In genomic region chr13:41827507-41828213, GRCh38 we compare ENCODE assay signal across 10 cellular contexts.
DNase-seq lines count a peak whose midpoint lies in the region; ATAC-seq and TF ChIP-seq lines count a peak whose summit lies in the region.
"Had no signal": no experiment of that assay in that cellular context is flagged by ENCODE, and none has a peak within 500 bp of the region (broad histone marks: within the 10 kb centered on the region; RNA-seq: fewer than 3 reads in every experiment).

No MANE protein-coding gene starts in this region.

- DNase-seq in ELR (ENCODE audit: low read depth) (peak; percentile 94), RWPE2 (ENCODE audit: low spot score) (no peak), fibroblast of pulmonary artery (ENCODE audit: low read depth) (peak; percentile 93), renal cortical epithelial cell (ENCODE audit: low read depth) (peak; percentile 91), NCI-H2171 (lab: John Stamatoyannopoulos, UW) (no peak), NCI-H2081 treated with DMSO at 0.1 percent for 48 hours (lab: John Stamatoyannopoulos, UW) (no peak)
- no peak for DNase-seq in activated T-helper 2 cell treated with anti-CD3 and anti-CD28 coated beads, Interferon-gamma antibody, Interleukin-2, Interleukin-4, amounts not matched to agents 10 μg/mL and 5 μg/mL and 100 μg/mL, durations not matched to agents 14 hours and 24 hours and 36 hours (ENCODE audit: low spot score)
- no peak for DNase-seq in activated CD8-positive, alpha-beta memory T cell treated with anti-CD3 and anti-CD28 coated beads, Interleukin-2, amount 50 U/mL, for 48 hours
- DNase-seq: stimulated activated CD8-positive, alpha-beta memory T cell treated with anti-CD3 and anti-CD28 coated beads, Interleukin-4, amount 100 ng/mL, for 48 hours had no signal

- no peaks in the 10 kb centered on the region for H3K9me3 ChIP-seq in RWPE2 (ENCODE audit: severe bottlenecking)

- no peaks in the 10 kb centered on the region for H3K27me3 ChIP-seq in RWPE2 (ENCODE audit: insufficient read depth, poor library complexity, severe bottlenecking)

- no peak overlapping the region for H3K4me3 Mint-ChIP-seq in activated T-helper 2 cell treated with anti-CD3 and anti-CD28 coated beads, Interferon-gamma antibody, Interleukin-2, Interleukin-4, amounts not matched to agents 10 μg/mL and 5 μg/mL and 100 μg/mL, durations not matched to agents 14 hours and 24 hours and 36 hours (ENCODE audit: low read depth)
- H3K4me3 Mint-ChIP-seq: IgD-negative memory B cell had no signal

- ATAC-seq in RWPE2 (ENCODE audit: low read depth): peak; percentile 90

- H3K27ac Mint-ChIP-seq in activated T-helper 2 cell treated with anti-CD3 and anti-CD28 coated beads, Interferon-gamma antibody, Interleukin-2, Interleukin-4, amounts not matched to agents 10 μg/mL and 5 μg/mL and 100 μg/mL, durations not matched to agents 14 hours and 24 hours and 36 hours: no peak overlapping the region
- H3K27ac Mint-ChIP-seq: IgD-negative memory B cell had no signal

- no peaks in the 10 kb centered on the region for H3K27me3 Mint-ChIP-seq in activated T-helper 2 cell treated with anti-CD3 and anti-CD28 coated beads, Interferon-gamma antibody, Interleukin-2, Interleukin-4, amounts not matched to agents 10 μg/mL and 5 μg/mL and 100 μg/mL, durations not matched to agents 14 hours and 24 hours and 36 hours (ENCODE audit: low read depth)
- H3K27me3 Mint-ChIP-seq: IgD-negative memory B cell had no signal

- peaks cover 29% of the 10 kb centered on the region for H3K36me3 Mint-ChIP-seq in activated T-helper 2 cell treated with anti-CD3 and anti-CD28 coated beads, Interferon-gamma antibody, Interleukin-2, Interleukin-4, amounts not matched to agents 10 μg/mL and 5 μg/mL and 100 μg/mL, durations not matched to agents 14 hours and 24 hours and 36 hours (ENCODE audit: low read depth)

- intact Hi-C loops in activated T-helper 2 cell treated with anti-CD3 and anti-CD28 coated beads, Interferon-gamma antibody, Interleukin-2, Interleukin-4, amounts not matched to agents 10 μg/mL and 5 μg/mL and 100 μg/mL, durations not matched to agents 14 hours and 24 hours and 36 hours (cut with micrococcal nuclease): no loop called here

- peak overlapping the region; percentile 60 for H3K27ac ChIP-seq in RWPE2 (ENCODE audit: poor library complexity, severe bottlenecking)

- H3K36me3 ChIP-seq in RWPE2 (ENCODE audit: low read depth): no peaks in the 10 kb centered on the region; the same call in 1 of the 2 replicates

- peaks cover 18% of the 10 kb centered on the region for H3K4me1 ChIP-seq in RWPE2 (ENCODE audit: insufficient read depth, poor library complexity, severe bottlenecking)

- TF ChIP-seq CTCF in RWPE2 (IDR thresholded peaks at IDR 0.05; ENCODE audit: poor library complexity, severe bottlenecking) (no peak), fibroblast of pulmonary artery (IDR thresholded peaks at IDR 0.05; ENCODE audit: low read length, missing control alignments) (no peak)

- H3K9me3 Mint-ChIP-seq in activated T-helper 2 cell treated with anti-CD3 and anti-CD28 coated beads, Interferon-gamma antibody, Interleukin-2, Interleukin-4, amounts not matched to agents 10 μg/mL and 5 μg/mL and 100 μg/mL, durations not matched to agents 14 hours and 24 hours and 36 hours: no peaks in the 10 kb centered on the region
- H3K9me3 Mint-ChIP-seq: IgD-negative memory B cell had no signal

- H3K4me3 ChIP-seq in RWPE2 (ENCODE audit: severe bottlenecking) (no peak overlapping the region), fibroblast of pulmonary artery (replicated peaks; ENCODE audit: low read depth, low read length) (no peak overlapping the region)

- no peaks in the 10 kb centered on the region for H3K4me1 Mint-ChIP-seq in activated T-helper 2 cell treated with anti-CD3 and anti-CD28 coated beads, Interferon-gamma antibody, Interleukin-2, Interleukin-4, amounts not matched to agents 10 μg/mL and 5 μg/mL and 100 μg/mL, durations not matched to agents 14 hours and 24 hours and 36 hours (ENCODE audit: low read depth)

Comparison
In these comparisons a context has a peak if more than half of its experiments do, and no peak if none do; other contexts are left out.
1. DNase-seq: peak in ELR (single experiment), fibroblast of pulmonary artery (single experiment) and renal cortical epithelial cell (single experiment); none in RWPE2 (single experiment), NCI-H2171 (single experiment), activated T-helper 2 cell treated with anti-CD3 and anti-CD28 coated beads, Interferon-gamma antibody, Interleukin-2, Interleukin-4, amounts not matched to agents 10 μg/mL and 5 μg/mL and 100 μg/mL, durations not matched to agents 14 hours and 24 hours and 36 hours (single experiment), activated CD8-positive, alpha-beta memory T cell treated with anti-CD3 and anti-CD28 coated beads, Interleukin-2, amount 50 U/mL, for 48 hours (single experiment) and NCI-H2081 treated with DMSO at 0.1 percent for 48 hours (single experiment).